In the genomic region with DNA sequence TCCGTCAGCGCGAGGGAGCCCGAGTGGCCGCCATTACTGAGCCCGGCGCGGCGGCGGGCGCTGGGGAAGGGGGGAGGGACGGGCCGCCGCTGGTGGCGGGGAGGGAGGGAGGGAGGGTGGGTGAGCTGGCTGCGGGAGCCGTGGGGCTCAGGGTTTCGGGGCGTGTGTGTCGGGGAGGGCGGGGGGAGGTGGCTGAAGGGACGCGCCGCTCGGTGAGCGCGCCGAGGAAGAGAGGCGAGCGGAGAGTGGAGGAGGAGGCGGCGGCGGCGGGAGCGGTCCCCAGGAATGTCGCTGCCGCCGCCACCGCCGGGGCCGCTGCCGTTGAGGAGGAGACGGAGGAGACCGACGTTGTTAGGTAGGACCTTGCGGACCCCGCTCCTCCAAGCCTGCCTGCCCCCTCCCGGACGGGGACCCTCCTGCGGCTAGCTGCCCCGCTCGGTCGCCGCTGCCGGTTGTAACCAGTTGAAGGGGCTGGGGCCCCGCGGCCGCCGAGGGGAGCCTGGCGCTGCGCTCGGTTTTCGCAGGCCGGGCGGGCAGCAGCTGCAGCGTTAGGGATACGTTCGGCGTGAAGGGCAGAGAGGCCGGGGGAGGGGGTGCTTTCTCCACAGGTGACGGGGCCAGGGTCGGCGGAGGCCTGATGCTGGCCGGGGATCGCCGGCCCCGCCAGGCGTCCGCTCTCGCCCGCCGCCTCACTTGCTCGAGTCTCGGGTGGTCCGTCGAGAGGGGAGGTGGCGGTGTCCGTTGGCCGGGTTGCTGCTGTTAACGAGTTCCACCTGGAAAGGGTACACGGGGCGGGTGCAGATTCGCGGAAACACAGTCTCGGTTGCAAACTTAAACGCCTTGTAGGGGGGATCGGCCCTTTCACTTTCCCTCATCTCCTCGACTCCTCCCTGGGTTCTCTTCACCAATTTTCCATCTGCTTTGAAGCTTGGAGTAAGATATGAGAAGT, we compare ENCODE assay signal across 1 cellular context.
TF ChIP-seq lines count a peak whose summit lies in the region.

A gene with protein sequence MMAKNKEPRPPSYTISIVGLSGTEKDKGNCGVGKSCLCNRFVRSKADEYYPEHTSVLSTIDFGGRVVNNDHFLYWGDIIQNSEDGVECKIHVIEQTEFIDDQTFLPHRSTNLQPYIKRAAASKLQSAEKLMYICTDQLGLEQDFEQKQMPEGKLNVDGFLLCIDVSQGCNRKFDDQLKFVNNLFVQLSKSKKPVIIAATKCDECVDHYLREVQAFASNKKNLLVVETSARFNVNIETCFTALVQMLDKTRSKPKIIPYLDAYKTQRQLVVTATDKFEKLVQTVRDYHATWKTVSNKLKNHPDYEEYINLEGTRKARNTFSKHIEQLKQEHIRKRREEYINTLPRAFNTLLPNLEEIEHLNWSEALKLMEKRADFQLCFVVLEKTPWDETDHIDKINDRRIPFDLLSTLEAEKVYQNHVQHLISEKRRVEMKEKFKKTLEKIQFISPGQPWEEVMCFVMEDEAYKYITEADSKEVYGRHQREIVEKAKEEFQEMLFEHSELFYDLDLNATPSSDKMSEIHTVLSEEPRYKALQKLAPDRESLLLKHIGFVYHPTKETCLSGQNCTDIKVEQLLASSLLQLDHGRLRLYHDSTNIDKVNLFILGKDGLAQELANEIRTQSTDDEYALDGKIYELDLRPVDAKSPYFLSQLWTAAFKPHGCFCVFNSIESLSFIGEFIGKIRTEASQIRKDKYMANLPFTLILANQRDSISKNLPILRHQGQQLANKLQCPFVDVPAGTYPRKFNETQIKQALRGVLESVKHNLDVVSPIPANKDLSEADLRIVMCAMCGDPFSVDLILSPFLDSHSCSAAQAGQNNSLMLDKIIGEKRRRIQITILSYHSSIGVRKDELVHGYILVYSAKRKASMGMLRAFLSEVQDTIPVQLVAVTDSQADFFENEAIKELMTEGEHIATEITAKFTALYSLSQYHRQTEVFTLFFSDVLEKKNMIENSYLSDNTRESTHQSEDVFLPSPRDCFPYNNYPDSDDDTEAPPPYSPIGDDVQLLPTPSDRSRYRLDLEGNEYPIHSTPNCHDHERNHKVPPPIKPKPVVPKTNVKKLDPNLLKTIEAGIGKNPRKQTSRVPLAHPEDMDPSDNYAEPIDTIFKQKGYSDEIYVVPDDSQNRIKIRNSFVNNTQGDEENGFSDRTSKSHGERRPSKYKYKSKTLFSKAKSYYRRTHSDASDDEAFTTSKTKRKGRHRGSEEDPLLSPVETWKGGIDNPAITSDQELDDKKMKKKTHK (N-terminal part only) (plus strand): TSS at position 224 of the 949 bp plus-strand sequence. CDS start 13,366 bp downstream, outside the sequence.

TF ChIP-seq in K562, 482 proteins besides CTCF, POLR2A, EP300 and RAD21:
- TF ChIP-seq, protein P1, sequence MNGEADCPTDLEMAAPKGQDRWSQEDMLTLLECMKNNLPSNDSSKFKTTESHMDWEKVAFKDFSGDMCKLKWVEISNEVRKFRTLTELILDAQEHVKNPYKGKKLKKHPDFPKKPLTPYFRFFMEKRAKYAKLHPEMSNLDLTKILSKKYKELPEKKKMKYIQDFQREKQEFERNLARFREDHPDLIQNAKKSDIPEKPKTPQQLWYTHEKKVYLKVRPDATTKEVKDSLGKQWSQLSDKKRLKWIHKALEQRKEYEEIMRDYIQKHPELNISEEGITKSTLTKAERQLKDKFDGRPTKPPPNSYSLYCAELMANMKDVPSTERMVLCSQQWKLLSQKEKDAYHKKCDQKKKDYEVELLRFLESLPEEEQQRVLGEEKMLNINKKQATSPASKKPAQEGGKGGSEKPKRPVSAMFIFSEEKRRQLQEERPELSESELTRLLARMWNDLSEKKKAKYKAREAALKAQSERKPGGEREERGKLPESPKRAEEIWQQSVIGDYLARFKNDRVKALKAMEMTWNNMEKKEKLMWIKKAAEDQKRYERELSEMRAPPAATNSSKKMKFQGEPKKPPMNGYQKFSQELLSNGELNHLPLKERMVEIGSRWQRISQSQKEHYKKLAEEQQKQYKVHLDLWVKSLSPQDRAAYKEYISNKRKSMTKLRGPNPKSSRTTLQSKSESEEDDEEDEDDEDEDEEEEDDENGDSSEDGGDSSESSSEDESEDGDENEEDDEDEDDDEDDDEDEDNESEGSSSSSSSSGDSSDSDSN (IDR thresholded peaks at IDR 0.05; ENCODE audit: borderline replicate concordance in 1 of 2, low read depth in 2 of 2, low read length in 2 of 2): peak in 1 of 2 experiments; percentile 2; a peak in 1 of 4 replicates
- TF ChIP-seq YY1 (IDR thresholded peaks at IDR 0.05; ENCODE audit: borderline replicate concordance in 1 of 3, control insufficient read depth in 1 of 3, extremely low read depth in 1 of 3, insufficient read depth in 3 of 3, insufficient read length in 1 of 3, insufficient replicate concordance in 2 of 3, low read depth in 1 of 3, low read length in 2 of 3) (peak; percentile 38 to 88 (median 69)), POLR2G (IDR thresholded peaks at IDR 0.05; ENCODE audit: low read depth, low read length) (peak; percentile 85), RBBP5 (IDR thresholded peaks at IDR 0.05; ENCODE audit: borderline replicate concordance, insufficient read depth, low read length, poor library complexity, severe bottlenecking) (peak; percentile 79), CHD1 (IDR thresholded peaks at IDR 0.05; ENCODE audit: low read length) (peak; percentile 32), ZBTB7A (IDR thresholded peaks at IDR 0.05; ENCODE audit: borderline replicate concordance, control insufficient read depth, low read depth, low read length) (peak; percentile 68; the same call in 1 of the 2 replicates), PHF8 (IDR thresholded peaks at IDR 0.05; ENCODE audit: borderline replicate concordance, low read length) (peak; percentile 65; the same call in 1 of the 2 replicates), RBFOX2 (IDR thresholded peaks at IDR 0.05; ENCODE audit: low read depth, low read length) (peak; percentile 84), ERF (CRISPR knock-in tag; IDR thresholded peaks at IDR 0.05) (no peak), TARDBP (IDR thresholded peaks at IDR 0.05) (no peak), HMGN3 (IDR thresholded peaks at IDR 0.05; ENCODE audit: borderline replicate concordance, extremely low read depth, insufficient read length, low read depth, low read length) (peak; percentile 13), CCNT2 (IDR thresholded peaks at IDR 0.05; ENCODE audit: borderline replicate concordance, extremely low read depth, insufficient read length, low read depth, low read length) (peak; percentile 29), NR2C2 (CRISPR knock-in tag; IDR thresholded peaks at IDR 0.05) (no peak), NR2C2 (tag; IDR thresholded peaks at IDR 0.05) (peak; percentile 19; the same call in 1 of the 2 replicates), MAZ (CRISPR knock-in tag; conservative IDR thresholded peaks at IDR 0.05 in 1 of 2, IDR thresholded peaks at IDR 0.05 in 1 of 2) (peak; percentile 25 to 49; a peak in 1 of 4 replicates), ZFX (CRISPR knock-in tag; IDR thresholded peaks at IDR 0.05) (peak; percentile 76), ZNF696 (CRISPR knock-in tag; conservative IDR thresholded peaks at IDR 0.05) (no peak), NONO (IDR thresholded peaks at IDR 0.05; ENCODE audit: low read depth in 2 of 2, low read length in 1 of 2) (peak in 1 of 2 experiments; percentile 30; a peak in 1 of 4 replicates), RB1 (IDR thresholded peaks at IDR 0.05; ENCODE audit: low read depth) (0 out of 2 replicates have a peak, but pooled peaks have one; percentile 14), TEAD1 (CRISPR knock-in tag; IDR thresholded peaks at IDR 0.05) (0 out of 4 replicates have a peak, but pooled peaks of 1 of the 2 experiments have one; percentile 13), GABPB2 (CRISPR knock-in tag; conservative IDR thresholded peaks at IDR 0.05) (no peak), ZNF408 (CRISPR knock-in tag; IDR thresholded peaks at IDR 0.05; ENCODE audit: low read depth) (no peak), TFAM (CRISPR knock-in tag; conservative IDR thresholded peaks at IDR 0.05) (no peak), KDM5B (IDR thresholded peaks at IDR 0.05; ENCODE audit: insufficient replicate concordance, low read depth, low read length) (peak; percentile 22), SUPT5H (IDR thresholded peaks at IDR 0.05) (peak; percentile 31), SIX5 (IDR thresholded peaks at IDR 0.05; ENCODE audit: borderline replicate concordance in 1 of 2, insufficient read depth in 1 of 2, low read depth in 1 of 2, low read length in 2 of 2) (no peak), KDM4B (IDR thresholded peaks at IDR 0.05; ENCODE audit: borderline replicate concordance in 2 of 2, low read depth in 1 of 2) (peak in 1 of 2 experiments; percentile 13; a peak in 1 of 4 replicates)
- TF ChIP-seq, protein P2, sequence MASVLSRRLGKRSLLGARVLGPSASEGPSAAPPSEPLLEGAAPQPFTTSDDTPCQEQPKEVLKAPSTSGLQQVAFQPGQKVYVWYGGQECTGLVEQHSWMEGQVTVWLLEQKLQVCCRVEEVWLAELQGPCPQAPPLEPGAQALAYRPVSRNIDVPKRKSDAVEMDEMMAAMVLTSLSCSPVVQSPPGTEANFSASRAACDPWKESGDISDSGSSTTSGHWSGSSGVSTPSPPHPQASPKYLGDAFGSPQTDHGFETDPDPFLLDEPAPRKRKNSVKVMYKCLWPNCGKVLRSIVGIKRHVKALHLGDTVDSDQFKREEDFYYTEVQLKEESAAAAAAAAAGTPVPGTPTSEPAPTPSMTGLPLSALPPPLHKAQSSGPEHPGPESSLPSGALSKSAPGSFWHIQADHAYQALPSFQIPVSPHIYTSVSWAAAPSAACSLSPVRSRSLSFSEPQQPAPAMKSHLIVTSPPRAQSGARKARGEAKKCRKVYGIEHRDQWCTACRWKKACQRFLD (CRISPR knock-in tag; IDR thresholded peaks at IDR 0.05): 0 out of 2 replicates have a peak, but pooled peaks have one; percentile 23
- TF ChIP-seq, protein P3, sequence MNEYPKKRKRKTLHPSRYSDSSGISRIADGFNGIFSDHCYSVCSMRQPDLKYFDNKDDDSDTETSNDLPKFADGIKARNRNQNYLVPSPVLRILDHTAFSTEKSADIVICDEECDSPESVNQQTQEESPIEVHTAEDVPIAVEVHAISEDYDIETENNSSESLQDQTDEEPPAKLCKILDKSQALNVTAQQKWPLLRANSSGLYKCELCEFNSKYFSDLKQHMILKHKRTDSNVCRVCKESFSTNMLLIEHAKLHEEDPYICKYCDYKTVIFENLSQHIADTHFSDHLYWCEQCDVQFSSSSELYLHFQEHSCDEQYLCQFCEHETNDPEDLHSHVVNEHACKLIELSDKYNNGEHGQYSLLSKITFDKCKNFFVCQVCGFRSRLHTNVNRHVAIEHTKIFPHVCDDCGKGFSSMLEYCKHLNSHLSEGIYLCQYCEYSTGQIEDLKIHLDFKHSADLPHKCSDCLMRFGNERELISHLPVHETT (CRISPR knock-in tag; conservative IDR thresholded peaks at IDR 0.05 in 1 of 2, IDR thresholded peaks at IDR 0.05 in 1 of 2): peak in 1 of 2 experiments; percentile 77; a peak in 2 of 4 replicates
- TF ChIP-seq, protein P4, sequence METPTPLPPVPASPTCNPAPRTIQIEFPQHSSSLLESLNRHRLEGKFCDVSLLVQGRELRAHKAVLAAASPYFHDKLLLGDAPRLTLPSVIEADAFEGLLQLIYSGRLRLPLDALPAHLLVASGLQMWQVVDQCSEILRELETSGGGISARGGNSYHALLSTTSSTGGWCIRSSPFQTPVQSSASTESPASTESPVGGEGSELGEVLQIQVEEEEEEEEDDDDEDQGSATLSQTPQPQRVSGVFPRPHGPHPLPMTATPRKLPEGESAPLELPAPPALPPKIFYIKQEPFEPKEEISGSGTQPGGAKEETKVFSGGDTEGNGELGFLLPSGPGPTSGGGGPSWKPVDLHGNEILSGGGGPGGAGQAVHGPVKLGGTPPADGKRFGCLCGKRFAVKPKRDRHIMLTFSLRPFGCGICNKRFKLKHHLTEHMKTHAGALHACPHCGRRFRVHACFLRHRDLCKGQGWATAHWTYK (CRISPR knock-in tag; IDR thresholded peaks at IDR 0.05): 0 out of 2 replicates have a peak, but pooled peaks have one; percentile 32
- TF ChIP-seq, protein P5, sequence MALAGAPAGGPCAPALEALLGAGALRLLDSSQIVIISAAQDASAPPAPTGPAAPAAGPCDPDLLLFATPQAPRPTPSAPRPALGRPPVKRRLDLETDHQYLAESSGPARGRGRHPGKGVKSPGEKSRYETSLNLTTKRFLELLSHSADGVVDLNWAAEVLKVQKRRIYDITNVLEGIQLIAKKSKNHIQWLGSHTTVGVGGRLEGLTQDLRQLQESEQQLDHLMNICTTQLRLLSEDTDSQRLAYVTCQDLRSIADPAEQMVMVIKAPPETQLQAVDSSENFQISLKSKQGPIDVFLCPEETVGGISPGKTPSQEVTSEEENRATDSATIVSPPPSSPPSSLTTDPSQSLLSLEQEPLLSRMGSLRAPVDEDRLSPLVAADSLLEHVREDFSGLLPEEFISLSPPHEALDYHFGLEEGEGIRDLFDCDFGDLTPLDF (CRISPR knock-in tag; IDR thresholded peaks at IDR 0.05): no peak
- TF ChIP-seq, protein P6, sequence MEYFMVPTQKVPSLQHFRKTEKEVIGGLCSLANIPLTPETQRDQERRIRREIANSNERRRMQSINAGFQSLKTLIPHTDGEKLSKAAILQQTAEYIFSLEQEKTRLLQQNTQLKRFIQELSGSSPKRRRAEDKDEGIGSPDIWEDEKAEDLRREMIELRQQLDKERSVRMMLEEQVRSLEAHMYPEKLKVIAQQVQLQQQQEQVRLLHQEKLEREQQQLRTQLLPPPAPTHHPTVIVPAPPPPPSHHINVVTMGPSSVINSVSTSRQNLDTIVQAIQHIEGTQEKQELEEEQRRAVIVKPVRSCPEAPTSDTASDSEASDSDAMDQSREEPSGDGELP (CRISPR knock-in tag; IDR thresholded peaks at IDR 0.05; ENCODE audit: borderline replicate concordance): 0 out of 2 replicates have a peak, but pooled peaks have one; percentile 23
TF ChIP-seq in K562: peak in this region for 23.
